8 cellular contexts compared by ENCODE assay signal in the genomic region with DNA sequence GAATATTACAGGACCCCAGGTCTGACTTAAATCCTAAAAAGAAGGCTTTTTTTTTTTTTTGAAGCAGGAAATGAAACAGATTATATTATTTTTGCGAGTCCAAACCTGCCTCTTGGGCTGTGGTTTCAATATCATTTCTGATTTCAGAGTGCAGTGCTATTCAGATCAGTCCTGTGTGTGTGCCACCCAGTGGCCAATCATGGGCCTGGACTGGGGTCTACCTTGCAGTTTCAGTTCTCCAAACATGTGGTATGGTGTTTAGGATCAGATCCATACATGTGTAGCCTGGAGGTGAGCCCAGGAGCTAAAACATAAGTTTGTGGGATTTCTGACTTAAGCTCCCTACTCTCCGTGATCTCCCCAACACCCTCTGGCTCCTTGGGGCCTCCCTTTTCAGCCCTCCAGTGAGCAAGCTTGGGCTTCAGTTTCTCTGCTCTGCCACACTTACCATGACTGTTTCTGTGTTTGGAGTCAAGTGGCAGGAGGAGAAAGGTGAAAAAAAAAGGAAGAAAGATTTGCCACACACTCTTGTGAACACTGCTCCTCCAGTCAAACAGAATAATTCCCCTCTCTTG. TPM values are rescaled to one million over a fixed set of nuclear protein-coding genes. Genes with fewer than 3 reads are reported as not detected.
A peak's percentile ranks its signal among the peaks of the same experiment; 100 is the strongest.
DNase-seq lines count a peak whose midpoint lies in the region; ATAC-seq and TF ChIP-seq lines count a peak whose summit lies in the region.

No MANE protein-coding gene starts in this region.

- no peaks in the 10 kb centered on the region for H3K9me3 ChIP-seq in esophagus squamous epithelium
- no peaks in the 10 kb centered on the region for H3K9me3 ChIP-seq in transverse colon
- H3K9me3 ChIP-seq in ovary: no peaks in the 10 kb centered on the region

- H3K4me3 ChIP-seq in AG10803 (ENCODE audit: low read length): no peak overlapping the region
- no peak overlapping the region for H3K4me3 ChIP-seq in esophagus squamous epithelium
- no peak overlapping the region for H3K4me3 ChIP-seq in transverse colon
- no peak overlapping the region for H3K4me3 ChIP-seq in ovary

- H3K27ac ChIP-seq in esophagus squamous epithelium (no peak overlapping the region), transverse colon (no peak overlapping the region), ovary (no peak overlapping the region)

- whole genome bisulfite sequencing in esophagus squamous epithelium, 2 donors: 28 to 60% methylated on average over 2 of the region's 2 CpGs
- 67 to 80% methylated on average over 1 to 2 of the region's 2 CpGs for WGBS in transverse colon (ENCODE audit: low coverage in 1 of 2), 2 donors
- 76 to 79% (median 79%) methylated on average over 2 of the region's 2 CpGs for WGBS in ovary, 3 donors

- H3K4me1 ChIP-seq in esophagus squamous epithelium (peaks cover 0 to 9% (median 0%) of the 10 kb centered on the region in 3 donors), transverse colon (peaks cover 0 to 8% (median 0%) of the 10 kb centered on the region in 4 donors), ovary (ENCODE audit: insufficient read depth) (no peaks in the 10 kb centered on the region)

- DNase-seq in AG10803 (ENCODE audit: low read depth) (peak; percentile 47), NCI-H1105 treated with DMSO at 0.1 percent for 48 hours (lab: John Stamatoyannopoulos, UW) (peak; percentile 33), esophagus squamous epithelium (lab: John Stamatoyannopoulos, UW) (no peak), transverse colon (peak; percentile 44), head of caudate nucleus (no peak), ovary (no peak)
- no peak for DNase-seq in stimulated activated CD8-positive, alpha-beta memory T cell treated with anti-CD3 and anti-CD28 coated beads, Interleukin-4, amount 100 ng/mL, for 48 hours

- peak; percentile 58 for ATAC-seq in GM21526 (IDR thresholded peaks at IDR 0.05; ENCODE audit: low FRiP score, unreplicated experiment)

- in situ Hi-C loops in transverse colon (cut with MboI; ENCODE audit: low pct_ligation_motif_present in 1 of 4, low pct_unique_long_range_greater_than_20kb in 1 of 4, low sequenced_read_pairs in 3 of 4): no loop called here

- peak; percentile 82 for TF ChIP-seq CTCF in AG10803 (conservative IDR thresholded peaks at IDR 0.05; ENCODE audit: low read length)
- TF ChIP-seq CTCF in esophagus squamous epithelium (IDR thresholded peaks at IDR 0.05): peak in 5 of 6 experiments; percentile 18 to 58 (median 33)
- TF ChIP-seq CTCF in transverse colon (IDR thresholded peaks at IDR 0.05): peak; percentile 21 to 50 (median 43)
- TF ChIP-seq CTCF in ovary (IDR thresholded peaks at IDR 0.05): no peak

- H3K27me3 ChIP-seq in esophagus squamous epithelium: no peaks in the 10 kb centered on the region
- H3K27me3 ChIP-seq in transverse colon: no peaks in the 10 kb centered on the region
- H3K27me3 ChIP-seq in ovary: no peaks in the 10 kb centered on the region

- intact Hi-C loops in esophagus squamous epithelium (cut with DNase I) (no loop called here), transverse colon (cut with DNase I; ENCODE audit: low total_unique reads) (no loop called here), head of caudate nucleus (cut with DNase I) (no loop called here), ovary (cut with DNase I) (no loop called here)

- no peak for TF ChIP-seq POLR2A in esophagus squamous epithelium (IDR thresholded peaks at IDR 0.05)
- no peak for TF ChIP-seq POLR2A in transverse colon (IDR thresholded peaks at IDR 0.05)
- no peak for TF ChIP-seq POLR2A in ovary (IDR thresholded peaks at IDR 0.05)

- TF ChIP-seq EP300 in transverse colon (IDR thresholded peaks at IDR 0.05; ENCODE audit: low read depth) (no peak), ovary (IDR thresholded peaks at IDR 0.05) (no peak)

- H3K36me3 ChIP-seq in esophagus squamous epithelium: no peaks in the 10 kb centered on the region
- no peaks in the 10 kb centered on the region for H3K36me3 ChIP-seq in transverse colon
- H3K36me3 ChIP-seq in ovary: no peaks in the 10 kb centered on the region

RNA-seq across cellular contexts. Expression of a gene that starts 12.1 kb away (rescaled TPM):
- total RNA-seq in esophagus squamous epithelium: 100 to 1,000 TPM in 3 of 4 donors, 10 to 100 TPM in 1; 39.4 to 232 (median 127) TPM
- 10 to 100 TPM; 13.3 to 57.2 (median 47.4) TPM for total RNA-seq in transverse colon
- total RNA-seq in ovary: 10 to 100 TPM in 4 of 7 donors, 1 to 10 TPM in 3; 3.2 to 53.4 (median 13.5) TPM
- 10 to 100 TPM in 1 of 2 donors, 1 to 10 TPM in 1; 3.6 to 13.7 TPM for polyA plus RNA-seq in ovary

Comparison
In these comparisons a context has a peak if more than half of its experiments do, and no peak if none do; other contexts are left out.
1. DNase-seq: peak in AG10803 (single experiment), NCI-H1105 treated with DMSO at 0.1 percent for 48 hours (single experiment) and transverse colon (single experiment); none in esophagus squamous epithelium (single experiment), stimulated activated CD8-positive, alpha-beta memory T cell treated with anti-CD3 and anti-CD28 coated beads, Interleukin-4, amount 100 ng/mL, for 48 hours (single experiment), head of caudate nucleus (0 of 42) and ovary (0 of 5).
2. CTCF ChIP-seq: peak in AG10803 (single experiment), esophagus squamous epithelium (5 of 6) and transverse colon (5 of 5); none in ovary (0 of 3).